Comparison of ENCODE assay signal across 12 cellular contexts in the genomic region with DNA sequence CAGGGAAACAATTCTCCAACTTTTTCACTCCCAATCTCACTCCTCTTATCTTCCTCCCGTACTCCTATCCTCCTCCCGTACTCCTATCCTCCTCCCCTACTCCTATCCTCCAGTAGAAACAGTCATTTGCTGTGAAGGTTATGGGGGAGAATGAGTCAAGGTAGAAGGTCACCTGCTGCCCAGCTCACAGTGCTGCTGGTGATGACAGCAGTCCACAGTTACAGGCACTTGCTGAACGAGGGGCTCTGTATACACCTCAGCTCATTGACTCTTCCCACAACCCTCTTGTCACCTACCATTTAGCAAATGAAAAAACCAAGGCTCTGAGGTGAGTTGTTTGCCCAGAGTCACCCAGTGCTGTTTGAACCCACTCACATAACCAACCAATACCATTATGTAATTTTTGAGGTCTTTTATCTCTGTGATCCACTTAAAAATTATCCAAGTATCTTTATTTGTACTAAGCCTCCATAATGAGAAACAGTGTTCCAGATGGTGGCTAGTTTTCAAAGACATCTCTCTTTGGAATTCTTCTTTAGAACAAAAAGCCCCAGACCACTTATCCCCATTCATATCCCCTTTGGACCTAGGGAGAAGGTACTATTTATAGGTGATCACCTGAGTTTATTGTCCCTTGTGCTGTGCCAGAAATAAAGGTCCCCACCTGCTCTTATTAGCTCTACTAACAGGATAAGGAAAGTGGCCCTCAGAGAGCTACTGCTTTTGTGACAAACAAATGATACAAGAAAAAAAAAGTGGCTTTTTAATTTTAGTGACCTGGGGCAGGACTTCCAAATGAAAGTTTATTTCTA. TPM values are rescaled to one million over a fixed set of nuclear protein-coding genes. Genes with fewer than 3 reads are reported as not detected.
DNase-seq lines count a peak whose midpoint lies in the region; ATAC-seq and TF ChIP-seq lines count a peak whose summit lies in the region.
"Had no signal": no experiment of that assay in that cellular context is flagged by ENCODE, and none has a peak within 500 bp of the region (broad histone marks: within the 10 kb centered on the region; RNA-seq: fewer than 3 reads in every experiment).

No MANE protein-coding gene starts in this region.

- TF ChIP-seq CTCF in brain (conservative IDR thresholded peaks at IDR 0.05) = no peak

- H3K27ac Mint-ChIP-seq in activated naive CD4-positive, alpha-beta T cell treated with anti-CD3 and anti-CD28 coated beads for 36 hours = peak overlapping the region; percentile 90
- peak overlapping the region in 3 of 5 experiments; percentile 7 to 73 (median 7) for H3K27ac Mint-ChIP-seq in brain
- peak overlapping the region; percentile 96 for H3K27ac Mint-ChIP-seq in stimulated activated effector memory CD8-positive, alpha-beta T cell treated with anti-CD3 and anti-CD28 coated beads, Interleukin-12 subunit alpha, Interleukin-12 subunit beta, amount 100 ng/mL, for 72 hours

- no peaks in the 10 kb centered on the region for H3K27me3 Mint-ChIP-seq in activated naive CD4-positive, alpha-beta T cell treated with anti-CD3 and anti-CD28 coated beads for 36 hours (ENCODE audit: low read depth)
- H3K27me3 Mint-ChIP-seq in brain = no peaks in the 10 kb centered on the region

- CTCF ChIA-PET in activated naive CD4-positive, alpha-beta T cell treated with anti-CD3 and anti-CD28 coated beads for 36 hours (lab: Charles Lee) = interaction anchor here (0.6 to 2.3 kb wide), 8 partner anchors 11 to 546 kb away, joined by 3 to 7 read pairs (median 3); no protein-coding TSS in a partner anchor

- no peak for DNase-seq in activated naive CD4-positive, alpha-beta T cell treated with anti-CD3 and anti-CD28 coated beads for 36 hours
- no peak for DNase-seq in activated naive CD4-positive, alpha-beta T cell treated with anti-CD3 and anti-CD28 coated beads, Interleukin-2, amount 50 U/mL, for 16 hours
- peak; percentile 98 for DNase-seq in NCI-H345 treated with DMSO at 0.1 percent for 48 hours (lab: John Stamatoyannopoulos, UW; ENCODE audit: unreplicated experiment)
- DNase-seq in stimulated activated effector memory CD8-positive, alpha-beta T cell treated with anti-CD3 and anti-CD28 coated beads, Interleukin-12 subunit alpha, Interleukin-12 subunit beta, amount 100 ng/mL, for 72 hours (ENCODE audit: low spot score in 2 of 2) = no peak
- DNase-seq: H9; stimulated activated CD4-positive, alpha-beta T cell treated with anti-CD3 and anti-CD28 coated beads, Interleukin-4, amount 100 ng/mL, for 24 hours; T1000; testis had no signal

- H3K4me1 Mint-ChIP-seq in activated naive CD4-positive, alpha-beta T cell treated with anti-CD3 and anti-CD28 coated beads for 36 hours (ENCODE audit: low read depth) = peaks cover 92% of the 10 kb centered on the region
- H3K4me1 Mint-ChIP-seq in brain = peaks cover 51% of the 10 kb centered on the region
- H3K4me1 Mint-ChIP-seq in stimulated activated effector memory CD8-positive, alpha-beta T cell treated with anti-CD3 and anti-CD28 coated beads, Interleukin-12 subunit alpha, Interleukin-12 subunit beta, amount 100 ng/mL, for 72 hours = peaks cover 90% of the 10 kb centered on the region

- no peak overlapping the region for H3K4me3 Mint-ChIP-seq in activated naive CD4-positive, alpha-beta T cell treated with anti-CD3 and anti-CD28 coated beads for 36 hours
- H3K4me3 Mint-ChIP-seq in brain = no peak overlapping the region
- H3K4me3 Mint-ChIP-seq in stimulated activated effector memory CD8-positive, alpha-beta T cell treated with anti-CD3 and anti-CD28 coated beads, Interleukin-12 subunit alpha, Interleukin-12 subunit beta, amount 100 ng/mL, for 72 hours = peak overlapping the region; percentile 26
- H3K4me3 Mint-ChIP-seq: H9 had no signal

- intact Hi-C loops in activated naive CD4-positive, alpha-beta T cell treated with anti-CD3 and anti-CD28 coated beads for 36 hours (cut with micrococcal nuclease) = loop anchor here (10.0 kb wide), 1 partner anchor 449 kb away; a partner anchor contains a TSS

- no peaks in the 10 kb centered on the region for H3K9me3 Mint-ChIP-seq in activated naive CD4-positive, alpha-beta T cell treated with anti-CD3 and anti-CD28 coated beads for 36 hours
- peaks cover 0 to 5% (median 0%) of the 10 kb centered on the region in 5 experiments for H3K9me3 Mint-ChIP-seq in brain
- no peaks in the 10 kb centered on the region for H3K9me3 Mint-ChIP-seq in stimulated activated effector memory CD8-positive, alpha-beta T cell treated with anti-CD3 and anti-CD28 coated beads, Interleukin-12 subunit alpha, Interleukin-12 subunit beta, amount 100 ng/mL, for 72 hours
- H3K9me3 Mint-ChIP-seq: H9 had no signal

- ATAC-seq in stimulated activated effector memory CD8-positive, alpha-beta T cell treated with anti-CD3 and anti-CD28 coated beads, Interleukin-12 subunit alpha, Interleukin-12 subunit beta, amount 100 ng/mL, for 72 hours = peak; percentile 59
- ATAC-seq in GM21737 (IDR thresholded peaks at IDR 0.05; ENCODE audit: unreplicated experiment) (no peak), HG02970 (IDR thresholded peaks at IDR 0.05; ENCODE audit: low FRiP score, unreplicated experiment) (no peak), GM19023 (IDR thresholded peaks at IDR 0.05; ENCODE audit: unreplicated experiment) (no peak)

- peaks cover 74% of the 10 kb centered on the region for H3K36me3 Mint-ChIP-seq in activated naive CD4-positive, alpha-beta T cell treated with anti-CD3 and anti-CD28 coated beads for 36 hours (ENCODE audit: low read depth)
- peaks cover 65% of the 10 kb centered on the region for H3K36me3 Mint-ChIP-seq in brain
- H3K36me3 Mint-ChIP-seq in stimulated activated effector memory CD8-positive, alpha-beta T cell treated with anti-CD3 and anti-CD28 coated beads, Interleukin-12 subunit alpha, Interleukin-12 subunit beta, amount 100 ng/mL, for 72 hours = peaks cover 95% of the 10 kb centered on the region

RNA-seq across cellular contexts. Expression of a gene that starts 53.2 kb away (rescaled TPM):
- 100 to 1,000 TPM; 111 to 119 TPM for total RNA-seq in activated naive CD4-positive, alpha-beta T cell treated with anti-CD3 and anti-CD28 coated beads for 36 hours
- 70.9 TPM for polyA plus RNA-seq in brain (ENCODE audit: insufficient read depth, low read depth, low replicate concordance)

Comparison
In these comparisons a context has a peak if more than half of its experiments do, and no peak if none do; other contexts are left out.
1. H3K27ac Mint-ChIP-seq: peak in every context shown above with its lines; median percentile 96 in stimulated activated effector memory CD8-positive, alpha-beta T cell treated with anti-CD3 and anti-CD28 coated beads, Interleukin-12 subunit alpha, Interleukin-12 subunit beta, amount 100 ng/mL, for 72 hours; 90 in activated naive CD4-positive, alpha-beta T cell treated with anti-CD3 and anti-CD28 coated beads for 36 hours; 7 in brain.